8 cellular contexts compared by ENCODE assay signal in genomic region chr19:8615813-8616596, GRCh38. TPM values are rescaled to one million over a fixed set of nuclear protein-coding genes. Genes with fewer than 3 reads are reported as not detected.
DNase-seq lines count a peak whose midpoint lies in the region; ATAC-seq and TF ChIP-seq lines count a peak whose summit lies in the region.

No MANE protein-coding gene starts in this region.

- H3K4me3 ChIP-seq in PC-3 (ENCODE audit: low read length) (no peak overlapping the region), fibroblast of villous mesenchyme (ENCODE audit: low read depth, low read length) (no peak overlapping the region)

- no peak overlapping the region for H2AFZ ChIP-seq in PC-3 (ENCODE audit: low read length)

- H3K4me1 ChIP-seq in PC-3 (ENCODE audit: insufficient read depth, low read length), result no peaks in the 10 kb centered on the region

- POLR2A ChIA-PET in PC-3 (lab: Charles Lee; ENCODE audit: unreplicated experiment), result interaction anchor here (0.6 kb wide), 1 partner anchor 751 kb away, joined by 8 read pairs; no protein-coding TSS in a partner anchor

- TF ChIP-seq CTCF in PC-3 (conservative IDR thresholded peaks at IDR 0.05; ENCODE audit: low read depth, low read length), result peak; percentile 96
- peak; percentile 96 for TF ChIP-seq CTCF in fibroblast of villous mesenchyme (IDR thresholded peaks at IDR 0.05; ENCODE audit: insufficient read depth, low read depth, low read length)
- TF ChIP-seq CTCF in progenitor cell of endocrine pancreas (IDR thresholded peaks at IDR 0.05; ENCODE audit: unreplicated experiment), result peak; percentile 92

- BruUV-seq in PC-3 (replicated peaks; lab: Mats Ljungman, UMichigan), result no TSS peak

- no peak overlapping the region for H3K4me2 ChIP-seq in PC-3 (ENCODE audit: low read length)

- H3K4me3 Mint-ChIP-seq in progenitor cell of endocrine pancreas (ENCODE audit: low read depth), result no peak overlapping the region

- H3K27ac ChIP-seq in PC-3 (ENCODE audit: low read length), result no peak overlapping the region

- H3K9me3 Mint-ChIP-seq in progenitor cell of endocrine pancreas (ENCODE audit: low read depth), result no peaks in the 10 kb centered on the region

- intact Hi-C loops in PC-3 (cut with micrococcal nuclease), result no loop called here

- H3K36me3 ChIP-seq in PC-3 (ENCODE audit: low read depth, low read length), result no peaks in the 10 kb centered on the region

- H3F3A ChIP-seq in PC-3 (ENCODE audit: low read length, unreplicated experiment), result no peaks in the 10 kb centered on the region

- ATAC-seq in PC-3, result no peak; the same call in 1 of the 2 replicates

- H3K27ac Mint-ChIP-seq in progenitor cell of endocrine pancreas, result no peak overlapping the region

- H3K79me2 ChIP-seq in PC-3 (ENCODE audit: low read length), result no peaks in the 10 kb centered on the region

- no peaks in the 10 kb centered on the region for H3K36me3 Mint-ChIP-seq in progenitor cell of endocrine pancreas (ENCODE audit: insufficient read depth)

- H4K20me1 ChIP-seq in PC-3 (ENCODE audit: low read length), result no peaks in the 10 kb centered on the region

- peak; percentile 63 for DNase-seq in SIG-M5 treated with dmso at 0.1 percent for 504 hours (lab: John Stamatoyannopoulos, UW; ENCODE audit: unreplicated experiment)
- DNase-seq in SIG-M5 (lab: John Stamatoyannopoulos, UW), result no peak
- peak; percentile 84 for DNase-seq in PC-3
- DNase-seq in activated T-cell treated with anti-CD3 and anti-CD28 coated beads, Interleukin-2, amount 50 U/mL, for 48 hours, result peak; percentile 72 to 75
- peak; percentile 55 for DNase-seq in fibroblast of villous mesenchyme (ENCODE audit: low read depth)
- peak; percentile 46 for DNase-seq in progenitor cell of endocrine pancreas (ENCODE audit: low spot score, unreplicated experiment)
- DNase-seq in NCI-H187 (lab: John Stamatoyannopoulos, UW), result no peak
- DNase-seq in NCI-H187 treated with DMSO at 0.1 percent for 48 hours (lab: John Stamatoyannopoulos, UW), result no peak

- H3K9ac ChIP-seq in PC-3 (ENCODE audit: low read length), result no peak overlapping the region

- H3K27me3 Mint-ChIP-seq in progenitor cell of endocrine pancreas, result peaks cover 18% of the 10 kb centered on the region

- CTCF ChIA-PET in PC-3 (lab: Charles Lee), result interaction anchor here (0.5 to 0.7 kb wide), 2 partner anchors 25 to 35 kb away, joined by 3 read pairs; no protein-coding TSS in a partner anchor

- H3K4me1 Mint-ChIP-seq in progenitor cell of endocrine pancreas (ENCODE audit: low read depth), result peaks cover 3% of the 10 kb centered on the region

- no peaks in the 10 kb centered on the region for H3K9me3 ChIP-seq in PC-3 (ENCODE audit: low read length)

- no peaks in the 10 kb centered on the region; the same call in 1 of the 2 replicates for H3K27me3 ChIP-seq in PC-3 (ENCODE audit: low read length)

- H3K9me2 ChIP-seq in PC-3 (replicated peaks; ENCODE audit: low read length), result no peaks in the 10 kb centered on the region

RNA-seq across cellular contexts. Expression of gene ADAMTS10, which starts 5.5 kb away (rescaled TPM):
- total RNA-seq in PC-3 (2014; rRNA removed) (1.2 TPM in 1 of 2 replicates, not detected in the other), fibroblast of villous mesenchyme (7.3 and 19.3 TPM in 2 replicates), progenitor cell of endocrine pancreas (53.0 and 59.1 TPM in 2 replicates)

RNA-seq across cellular contexts. Expression of gene NFILZ, which starts 14.4 kb away (rescaled TPM):
- total RNA-seq in PC-3 (2014; rRNA removed) (not detected in 2 replicates), fibroblast of villous mesenchyme (not detected in 2 replicates), progenitor cell of endocrine pancreas (not detected in 2 replicates)

RNA-seq across cellular contexts. Expression of gene MYO1F, which starts 38.8 kb away (rescaled TPM):
- 2.0 TPM in 1 of 2 replicates, not detected in the other for total RNA-seq in PC-3 (2014; rRNA removed)
- 0.32 and 1.3 TPM in 2 replicates for total RNA-seq in fibroblast of villous mesenchyme
- total RNA-seq in progenitor cell of endocrine pancreas, result 0.16 and 0.55 TPM in 2 replicates

Comparison
In these comparisons a context has a peak if more than half of its experiments do, and no peak if none do; other contexts are left out.
1. DNase-seq: peak in SIG-M5 treated with dmso at 0.1 percent for 504 hours (single experiment), PC-3 (single experiment), activated T-cell treated with anti-CD3 and anti-CD28 coated beads, Interleukin-2, amount 50 U/mL, for 48 hours (2 of 2), fibroblast of villous mesenchyme (single experiment) and progenitor cell of endocrine pancreas (single experiment); none in SIG-M5 (single experiment), NCI-H187 (0 of 2) and NCI-H187 treated with DMSO at 0.1 percent for 48 hours (single experiment).
2. Peak in every context shown above with its lines, with median percentiles within 50 percentile points of each other: CTCF ChIP-seq.